ENCODE assay signal across 8 cellular contexts in the genomic region with DNA sequence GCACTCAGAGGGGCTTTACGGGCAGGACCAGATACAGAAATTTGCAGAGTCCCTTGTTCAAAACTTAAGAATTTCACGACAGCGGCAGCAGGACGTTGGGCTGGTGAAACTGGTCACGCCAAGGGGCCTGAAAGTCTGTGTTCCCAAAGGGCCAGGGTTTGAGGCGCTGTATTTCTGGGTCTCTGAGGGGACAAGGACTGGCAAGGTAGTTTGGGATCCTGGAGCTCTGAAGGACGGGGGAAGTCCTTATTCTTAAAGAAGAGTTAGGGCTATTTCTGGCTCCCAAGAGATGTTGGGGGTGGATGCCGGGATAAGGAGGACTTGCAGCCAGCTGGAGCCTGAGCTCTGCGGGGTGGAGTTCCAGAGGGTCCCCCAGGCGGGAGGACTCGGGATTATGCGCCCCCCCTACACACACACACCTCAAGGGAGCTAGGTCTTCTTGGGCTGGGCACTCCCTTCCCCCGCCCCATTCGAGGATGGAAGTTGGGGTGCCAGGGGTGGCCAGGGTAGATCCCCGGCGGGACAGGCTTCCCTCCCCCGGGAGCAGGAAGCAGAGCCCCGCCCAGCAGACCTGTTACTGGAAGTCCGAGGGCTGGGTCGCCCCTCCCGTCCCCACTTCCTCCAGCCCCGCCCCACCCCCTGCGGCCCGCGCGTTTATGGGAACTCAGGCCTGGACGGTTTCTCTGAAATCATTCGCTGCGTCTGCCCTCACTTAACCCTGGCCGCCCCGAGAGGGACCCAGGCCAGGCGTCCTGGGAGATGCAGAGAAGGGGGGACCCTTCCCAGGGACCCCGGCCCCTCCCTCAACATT. TPM values are rescaled to one million over a fixed set of nuclear protein-coding genes. Genes with fewer than 3 reads are reported as not detected.
DNase-seq lines count a peak whose midpoint lies in the region; ATAC-seq and TF ChIP-seq lines count a peak whose summit lies in the region.

No MANE protein-coding gene starts in this region.

- peak overlapping the region; percentile 93 for H3K4me3 Mint-ChIP-seq in activated T-helper 2 cell treated with anti-CD3 and anti-CD28 coated beads, Interferon-gamma antibody, Interleukin-2, Interleukin-4, amounts not matched to agents 10 μg/mL and 5 μg/mL and 100 μg/mL, durations not matched to agents 14 hours and 24 hours and 36 hours (ENCODE audit: low read depth)

- peak; percentile 85 for DNase-seq in DMS53 (lab: John Stamatoyannopoulos, UW)
- DNase-seq in PC-9, result peak; percentile 66 to 85
- peak; percentile 66 for DNase-seq in activated T-helper 2 cell treated with anti-CD3 and anti-CD28 coated beads, Interferon-gamma antibody, Interleukin-2, Interleukin-4, amounts not matched to agents 10 μg/mL and 5 μg/mL and 100 μg/mL, durations not matched to agents 14 hours and 24 hours and 36 hours (ENCODE audit: low spot score)
- DNase-seq in fibroblast of villous mesenchyme (ENCODE audit: low read depth), result peak; percentile 93
- DNase-seq in thoracic aorta (ENCODE audit: low spot score), result peak; percentile 87
- no peak for DNase-seq in NCI-H446 treated with DMSO at 0.1 percent for 48 hours (lab: John Stamatoyannopoulos, UW)

- H3K27me3 ChIP-seq in PC-9 (ENCODE audit: insufficient read depth, low read depth), result no peaks in the 10 kb centered on the region
- H3K27me3 ChIP-seq in neuron (ENCODE audit: insufficient read depth, low read length), result no peaks in the 10 kb centered on the region
- no peaks in the 10 kb centered on the region for H3K27me3 ChIP-seq in thoracic aorta (replicated peaks; ENCODE audit: insufficient read depth)

- intact Hi-C loops in PC-9 (cut with micrococcal nuclease; ENCODE audit: unreplicated experiment), result loop anchor here (1.0 kb wide), 1 partner anchor 30 kb away; no protein-coding TSS in a partner anchor
- intact Hi-C loops in activated T-helper 2 cell treated with anti-CD3 and anti-CD28 coated beads, Interferon-gamma antibody, Interleukin-2, Interleukin-4, amounts not matched to agents 10 μg/mL and 5 μg/mL and 100 μg/mL, durations not matched to agents 14 hours and 24 hours and 36 hours (cut with micrococcal nuclease), result loop anchor here (1.0 to 2.0 kb wide), 2 partner anchors 16 to 137 kb away; a partner anchor contains a TSS

- ATAC-seq in HG02642 (IDR thresholded peaks at IDR 0.05; ENCODE audit: poor library complexity, unreplicated experiment), result peak; percentile 38
- ATAC-seq in thoracic aorta (ENCODE audit: insufficient number of reproducible peaks, low FRiP score, low read depth), result peak; percentile 20

- H3K27me3 Mint-ChIP-seq in activated T-helper 2 cell treated with anti-CD3 and anti-CD28 coated beads, Interferon-gamma antibody, Interleukin-2, Interleukin-4, amounts not matched to agents 10 μg/mL and 5 μg/mL and 100 μg/mL, durations not matched to agents 14 hours and 24 hours and 36 hours (ENCODE audit: low read depth), result no peaks in the 10 kb centered on the region

- POLR2A ChIA-PET in PC-9 (lab: Charles Lee; ENCODE audit: unreplicated experiment), result interaction anchor here (0.6 to 0.8 kb wide), 2 partner anchors 23 to 29 kb away, joined by 5 to 6 read pairs; no protein-coding TSS in a partner anchor

- peak overlapping the region; percentile 3; the same call in 1 of the 2 replicates for H2AFZ ChIP-seq in PC-9
- peak overlapping the region; percentile 52 for H2AFZ ChIP-seq in neuron (ENCODE audit: low read depth, low read length)

- peak overlapping the region; percentile 93 for H3K27ac Mint-ChIP-seq in activated T-helper 2 cell treated with anti-CD3 and anti-CD28 coated beads, Interferon-gamma antibody, Interleukin-2, Interleukin-4, amounts not matched to agents 10 μg/mL and 5 μg/mL and 100 μg/mL, durations not matched to agents 14 hours and 24 hours and 36 hours

- TF ChIP-seq CTCF in PC-9 (conservative IDR thresholded peaks at IDR 0.05) (no peak), fibroblast of villous mesenchyme (IDR thresholded peaks at IDR 0.05; ENCODE audit: insufficient read depth, low read depth, low read length) (no peak), thoracic aorta (IDR thresholded peaks at IDR 0.05) (no peak)

- H3K4me1 ChIP-seq in PC-9 (replicated peaks; ENCODE audit: insufficient read depth) (peaks cover 48% of the 10 kb centered on the region), neuron (ENCODE audit: insufficient read depth, low read length) (peaks cover 29% of the 10 kb centered on the region), thoracic aorta (ENCODE audit: control insufficient read depth in 1 of 2, low read depth in 2 of 2) (peaks cover 60 to 82% of the 10 kb centered on the region in 2 donors)

- H3K4me2 ChIP-seq in PC-9, result peak overlapping the region; percentile 75

- H3K36me3 ChIP-seq in PC-9 (ENCODE audit: low read depth) (peaks cover 23% of the 10 kb centered on the region), neuron (ENCODE audit: insufficient read depth, low read length) (peaks cover 3% of the 10 kb centered on the region), thoracic aorta (peaks cover 3% of the 10 kb centered on the region)

- H3K9me3 ChIP-seq in PC-9 (ENCODE audit: insufficient read depth, low read depth) (no peaks in the 10 kb centered on the region), neuron (ENCODE audit: low read length) (no peaks in the 10 kb centered on the region), thoracic aorta (no peaks in the 10 kb centered on the region)

- peaks cover 36% of the 10 kb centered on the region for H3K79me2 ChIP-seq in PC-9 (ENCODE audit: low read depth)

- CTCF ChIA-PET in PC-9 (lab: Charles Lee), result interaction anchor here (0.7 to 0.9 kb wide), 2 partner anchors 21 to 26 kb away, joined by 3 to 4 read pairs; no protein-coding TSS in a partner anchor

- H3K4me1 Mint-ChIP-seq in activated T-helper 2 cell treated with anti-CD3 and anti-CD28 coated beads, Interferon-gamma antibody, Interleukin-2, Interleukin-4, amounts not matched to agents 10 μg/mL and 5 μg/mL and 100 μg/mL, durations not matched to agents 14 hours and 24 hours and 36 hours (ENCODE audit: low read depth), result peaks cover 52% of the 10 kb centered on the region

- H4K20me1 ChIP-seq in PC-9 (ENCODE audit: insufficient read depth), result no peaks in the 10 kb centered on the region

- no peaks in the 10 kb centered on the region for H3K9me2 ChIP-seq in PC-9 (ENCODE audit: insufficient read depth)

- peaks cover 31% of the 10 kb centered on the region for H3F3A ChIP-seq in PC-9 (ENCODE audit: insufficient read depth, low read depth)

- H3K4me3 ChIP-seq in PC-9 (peak overlapping the region; percentile 43), fibroblast of villous mesenchyme (ENCODE audit: low read depth, low read length) (peak overlapping the region; percentile 60), neuron (ENCODE audit: low read length) (peak overlapping the region; percentile 52), thoracic aorta (peak overlapping the region; percentile 82)

- peak overlapping the region; percentile 70 for H3K27ac ChIP-seq in PC-9
- peak overlapping the region; percentile 88 to 92 for H3K27ac ChIP-seq in thoracic aorta

- peaks cover 86% of the 10 kb centered on the region for H3K36me3 Mint-ChIP-seq in activated T-helper 2 cell treated with anti-CD3 and anti-CD28 coated beads, Interferon-gamma antibody, Interleukin-2, Interleukin-4, amounts not matched to agents 10 μg/mL and 5 μg/mL and 100 μg/mL, durations not matched to agents 14 hours and 24 hours and 36 hours (ENCODE audit: low read depth)

- no peaks in the 10 kb centered on the region for H3K9me3 Mint-ChIP-seq in activated T-helper 2 cell treated with anti-CD3 and anti-CD28 coated beads, Interferon-gamma antibody, Interleukin-2, Interleukin-4, amounts not matched to agents 10 μg/mL and 5 μg/mL and 100 μg/mL, durations not matched to agents 14 hours and 24 hours and 36 hours

- BruUV-seq in PC-9 (replicated peaks; lab: Mats Ljungman, UMichigan), result TSS peak; percentile 98

RNA-seq across cellular contexts. Expression of a gene that starts 5.6 kb away (rescaled TPM):
- total RNA-seq in PC-9 (2021), result 36.1 and 38.9 TPM in 2 replicates
- 83.5 and 85.2 TPM in 2 replicates for total RNA-seq in activated T-helper 2 cell treated with anti-CD3 and anti-CD28 coated beads, Interferon-gamma antibody, Interleukin-2, Interleukin-4, amounts not matched to agents 10 μg/mL and 5 μg/mL and 100 μg/mL, durations not matched to agents 14 hours and 24 hours and 36 hours
- total RNA-seq in fibroblast of villous mesenchyme, result 8.6 and 10.0 TPM in 2 replicates
- total RNA-seq in thoracic aorta, result 10 to 100 TPM; 43.1 to 77.9 TPM

RNA-seq across cellular contexts. Expression of a gene that starts 23.6 kb away (rescaled TPM):
- total RNA-seq in PC-9 (2021) (53.6 and 68.8 TPM in 2 replicates), fibroblast of villous mesenchyme (under 0.01 TPM in 2 replicates), thoracic aorta (under 1 TPM in 1 of 2 donors, not detected in 1; 0.42 TPM)
- total RNA-seq in activated T-helper 2 cell treated with anti-CD3 and anti-CD28 coated beads, Interferon-gamma antibody, Interleukin-2, Interleukin-4, amounts not matched to agents 10 μg/mL and 5 μg/mL and 100 μg/mL, durations not matched to agents 14 hours and 24 hours and 36 hours, result not detected in 2 replicates

RNA-seq across cellular contexts. Expression of a gene that starts 54.8 kb away (rescaled TPM):
- total RNA-seq in PC-9 (2021) (146 and 199 TPM in 2 replicates), fibroblast of villous mesenchyme (10.3 and 15.1 TPM in 2 replicates), thoracic aorta (100 to 1,000 TPM in 1 of 2 donors, 10 to 100 TPM in 1; 77.7 to 178 TPM)
- not detected in 2 replicates for total RNA-seq in activated T-helper 2 cell treated with anti-CD3 and anti-CD28 coated beads, Interferon-gamma antibody, Interleukin-2, Interleukin-4, amounts not matched to agents 10 μg/mL and 5 μg/mL and 100 μg/mL, durations not matched to agents 14 hours and 24 hours and 36 hours

RNA-seq across cellular contexts. Expression of a gene that starts 55.2 kb away (rescaled TPM):
- total RNA-seq in PC-9 (2021) (not detected in 2 replicates), fibroblast of villous mesenchyme (under 0.01 and 0.32 TPM in 2 replicates), thoracic aorta (not detected)
- not detected in 2 replicates for total RNA-seq in activated T-helper 2 cell treated with anti-CD3 and anti-CD28 coated beads, Interferon-gamma antibody, Interleukin-2, Interleukin-4, amounts not matched to agents 10 μg/mL and 5 μg/mL and 100 μg/mL, durations not matched to agents 14 hours and 24 hours and 36 hours

Comparison
In these comparisons a context has a peak if more than half of its experiments do, and no peak if none do; other contexts are left out.
1. RNA of a gene that starts 23.6 kb away (total RNA-seq): 53.6 to 68.8 TPM in PC-9; 0.42 TPM in thoracic aorta, not detected in activated T-helper 2 cell treated with anti-CD3 and anti-CD28 coated beads, Interferon-gamma antibody, Interleukin-2, Interleukin-4, amounts not matched to agents 10 μg/mL and 5 μg/mL and 100 μg/mL, durations not matched to agents 14 hours and 24 hours and 36 hours and under 0.01 TPM in fibroblast of villous mesenchyme; every median in the first group is over 10 times any median in the second.
2. RNA of a gene that starts 54.8 kb away (total RNA-seq): 77.7 to 178 TPM in thoracic aorta, 146 to 199 TPM in PC-9 and 10.3 to 15.1 TPM in fibroblast of villous mesenchyme; not detected in activated T-helper 2 cell treated with anti-CD3 and anti-CD28 coated beads, Interferon-gamma antibody, Interleukin-2, Interleukin-4, amounts not matched to agents 10 μg/mL and 5 μg/mL and 100 μg/mL, durations not matched to agents 14 hours and 24 hours and 36 hours; every median in the first group is over 10 times any median in the second.
3. Peak in every context shown above with its lines, with median percentiles within 50 percentile points of each other: H3K4me3 ChIP-seq.